In the genomic region with DNA sequence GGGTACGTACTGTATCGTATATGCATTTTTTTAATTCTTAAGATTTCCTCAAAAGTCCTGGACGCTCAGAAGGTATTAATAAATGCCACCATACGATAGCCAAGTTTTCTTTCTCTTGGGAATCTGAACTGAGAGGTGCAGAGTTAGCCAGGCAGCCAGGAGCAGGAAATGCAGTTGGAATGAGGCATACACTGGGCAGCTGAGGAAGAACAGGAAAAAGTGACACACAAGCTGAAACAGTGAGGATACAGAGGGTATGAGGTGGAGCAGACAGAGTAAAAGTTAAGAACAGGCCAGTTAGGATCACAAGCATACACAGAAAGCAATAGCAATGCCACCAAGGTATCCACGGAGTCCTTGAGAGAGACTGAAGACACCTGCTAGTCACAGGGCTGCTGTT, we compare ENCODE assay signal across 19 cellular contexts. TPM values are rescaled to one million over a fixed set of nuclear protein-coding genes. Genes with fewer than 3 reads are reported as not detected.
DNase-seq lines count a peak whose midpoint lies in the region; ATAC-seq, FAIRE-seq and TF ChIP-seq lines count a peak whose summit lies in the region.
"Had no signal": no experiment of that assay in that cellular context is flagged by ENCODE, and none has a peak within 500 bp of the region (broad histone marks: within the 10 kb centered on the region; RNA-seq: fewer than 3 reads in every experiment).

No MANE protein-coding gene starts in this region.

- H3K27ac ChIP-seq in right lobe of liver (peak overlapping the region in 1 of 3 donors; percentile 7), HepG2 (ENCODE audit: extremely low read length, insufficient read depth, low read length) (no peak overlapping the region), left lung (no peak overlapping the region), endodermal cell (ENCODE audit: low read depth, low read length) (no peak overlapping the region)
- H3K27ac ChIP-seq: SJSA1 had no signal

- no TSS peak for BruUV-seq in HepG2 (replicated peaks; lab: Mats Ljungman, UMichigan)

- in situ Hi-C loops in HepG2 (cut with HindIII; ENCODE audit: extremely low pct_ligation_motif_present, low pct_unique_long_range_greater_than_20kb): no loop called here

- 66% methylated on average over 5 of the region's 5 CpGs for WGBS in right lobe of liver (ENCODE audit: insufficient coverage, low coverage, low lambda C conversion rate, missing lambda C conversion rate)
- 94% methylated on average over 5 of the region's 5 CpGs for whole genome bisulfite sequencing in HepG2 (ENCODE audit: low lambda C conversion rate)
- WGBS in endodermal cell (ENCODE audit: insufficient coverage in 1 of 2, insufficient read length in 1 of 2), 2 experiments: 92 to 100% methylated on average over 5 of the region's 5 CpGs

- no peak for TF ChIP-seq POLR2A in right lobe of liver (IDR thresholded peaks at IDR 0.05)
- no peak for TF ChIP-seq POLR2A in HepG2 (IDR thresholded peaks at IDR 0.05; ENCODE audit: insufficient read depth in 1 of 2, low read depth in 2 of 2, low read length in 2 of 2)

- no peak for TF ChIP-seq RAD21 in HepG2 (CRISPR knock-in tag; IDR thresholded peaks at IDR 0.05)

- no peak overlapping the region for H3K27ac Mint-ChIP-seq in endodermal cell

- peak; percentile 21 to 53 (median 40) for ATAC-seq in right lobe of liver
- no peak for ATAC-seq in HepG2
- peak; percentile 47 for ATAC-seq in left lung
- ATAC-seq in GM18907 (IDR thresholded peaks at IDR 0.05; ENCODE audit: unreplicated experiment): no peak

- H3K27me3 ChIP-seq in right lobe of liver (no peaks in the 10 kb centered on the region), HepG2 (ENCODE audit: control insufficient read depth in 1 of 2, insufficient read depth in 2 of 2, low read length in 2 of 2) (no peaks in the 10 kb centered on the region), left lung (no peaks in the 10 kb centered on the region), endodermal cell (ENCODE audit: control insufficient read depth, insufficient read depth, low read length, poor library complexity, severe bottlenecking) (no peaks in the 10 kb centered on the region)
- H3K27me3 ChIP-seq: SJSA1 had no signal

- peaks cover 44% of the 10 kb centered on the region for H3K36me3 Mint-ChIP-seq in endodermal cell (ENCODE audit: low read depth)

- intact Hi-C loops in right lobe of liver (cut with DNase I): no loop called here
- intact Hi-C loops in HepG2 (cut with micrococcal nuclease; ENCODE audit: unreplicated experiment): no loop called here
- intact Hi-C loops in left lung (cut with DNase I): no loop called here

- no peak overlapping the region for H3K9ac ChIP-seq in HepG2 (ENCODE audit: insufficient read depth, low read depth, low read length)
- H3K9ac ChIP-seq in endodermal cell (ENCODE audit: extremely low read depth, low read length, poor library complexity, severe bottlenecking): no peak overlapping the region

- no peak overlapping the region for H2AFZ ChIP-seq in HepG2 (ENCODE audit: low read length)

- POLR2A ChIA-PET in HepG2 (lab: Yijun Ruan, JAX): no interaction called here

- CTCF ChIA-PET in HepG2 (lab: Yijun Ruan, JAX; ENCODE audit: low intra/inter-chr PET ratio, low total read pairs): no interaction called here

- H3K4me3 ChIP-seq in right lobe of liver: no peak overlapping the region
- no peak overlapping the region for H3K4me3 ChIP-seq in HepG2 (replicated peaks in 1 of 3; ENCODE audit: insufficient read depth in 1 of 3, low read depth in 2 of 3, low read length in 3 of 3)
- H3K4me3 ChIP-seq in left lung: no peak overlapping the region
- no peak overlapping the region for H3K4me3 ChIP-seq in endodermal cell (ENCODE audit: low read length)
- H3K4me3 ChIP-seq: SJSA1 had no signal

- H3K4me2 ChIP-seq in HepG2 (ENCODE audit: low read depth, low read length): no peak overlapping the region

- DNase-seq in right lobe of liver (no peak), HepG2 (ENCODE audit: low spot score) (no peak), dermis blood vessel endothelial cell (peak; percentile 89), left lung (no peak), SK-N-DZ (ENCODE audit: low spot score) (no peak), islet precursor cell (no peak), endodermal cell (no peak)
- DNase-seq: C1 segment of cervical spinal cord, GF-D8, NCI-H1105, NCI-H1694, NCI-H2227 treated with DMSO at 0.1 percent for 48 hours, NCI-H526 treated with DMSO at 0.1 percent for 48 hours, OCI-M1 had no signal

- H3K9me3 ChIP-seq in right lobe of liver (no peaks in the 10 kb centered on the region), HepG2 (ENCODE audit: low read length) (no peaks in the 10 kb centered on the region), left lung (no peaks in the 10 kb centered on the region), endodermal cell (ENCODE audit: control insufficient read depth, low read length) (peaks cover 7% of the 10 kb centered on the region)
- H3K9me3 ChIP-seq: SJSA1 had no signal

- no peaks in the 10 kb centered on the region for H3K4me1 ChIP-seq in right lobe of liver
- no peaks in the 10 kb centered on the region for H3K4me1 ChIP-seq in HepG2 (ENCODE audit: insufficient read depth, low read length)
- peaks cover 0 to 4% of the 10 kb centered on the region in 2 donors for H3K4me1 ChIP-seq in left lung
- no peaks in the 10 kb centered on the region for H3K4me1 ChIP-seq in endodermal cell (ENCODE audit: control insufficient read depth, insufficient read depth, low read length)
- H3K4me1 ChIP-seq: SJSA1 had no signal

- no peaks in the 10 kb centered on the region for H3K27me3 Mint-ChIP-seq in endodermal cell (ENCODE audit: insufficient read depth)

- no peak overlapping the region for H3K4me3 Mint-ChIP-seq in endodermal cell

- H3K36me3 ChIP-seq in right lobe of liver (peaks cover 0 to 46% (median 4%) of the 10 kb centered on the region in 4 donors), HepG2 (replicated peaks in 1 of 2; ENCODE audit: control insufficient read depth in 1 of 2, insufficient read depth in 2 of 2, low read length in 2 of 2) (peaks cover 4 to 31% of the 10 kb centered on the region in 2 experiments), left lung (peaks cover 0 to 50% of the 10 kb centered on the region in 2 donors), endodermal cell (ENCODE audit: control insufficient read depth, insufficient read depth, low read length) (peaks cover 70% of the 10 kb centered on the region)

- no peaks in the 10 kb centered on the region for H3K4me1 Mint-ChIP-seq in endodermal cell

- peaks cover 5% of the 10 kb centered on the region for H3K9me3 Mint-ChIP-seq in endodermal cell

- no peaks in the 10 kb centered on the region for H4K20me1 ChIP-seq in HepG2 (ENCODE audit: insufficient read depth, low read length)

- TF ChIP-seq EP300 in HepG2 (IDR thresholded peaks at IDR 0.05; ENCODE audit: low read depth in 2 of 2, low read length in 2 of 2): no peak
- TF ChIP-seq EP300 in HepG2 (CRISPR knock-in tag; IDR thresholded peaks at IDR 0.05; ENCODE audit: borderline replicate concordance): no peak

- no peak for FAIRE-seq in HepG2 (lab: Jason Lieb, UNC)
- FAIRE-seq: GM12891 had no signal

- no peaks in the 10 kb centered on the region for H3K79me2 ChIP-seq in HepG2 (ENCODE audit: insufficient read depth, low read length)

- no peak for TF ChIP-seq CTCF in right lobe of liver (IDR thresholded peaks at IDR 0.05)
- TF ChIP-seq CTCF in HepG2 (CRISPR knock-in tag; IDR thresholded peaks at IDR 0.05): no peak
- no peak for TF ChIP-seq CTCF in left lung (IDR thresholded peaks at IDR 0.05)
- TF ChIP-seq CTCF in endodermal cell (conservative IDR thresholded peaks at IDR 0.05): no peak

RNA-seq across cellular contexts. Expression of a gene that starts 13.4 kb away (rescaled TPM):
- total RNA-seq in right lobe of liver (10 to 100 TPM; 12.8 to 17.6 (median 14.0) TPM), HepG2 (2016; rRNA removed; fragmentation: Illumina TruSeq; extraction: Trizol) (32.3 and 44.8 TPM in 2 replicates), dermis blood vessel endothelial cell (40.0 and 51.7 TPM in 2 replicates), left lung (10 to 100 TPM; 20.1 to 28.4 TPM), endodermal cell (10 to 100 TPM; 23.3 to 24.7 TPM)
- 27.5 and 31.7 TPM in 2 replicates for total RNA-seq in HepG2 (2016; cell fraction: cytosol; rRNA removed; fragmentation: Illumina TruSeq; extraction: Trizol; ENCODE audit: low read depth)
- 30.0 and 43.9 TPM in 2 replicates for total RNA-seq in HepG2 (2016; cell fraction: insoluble cytoplasmic fraction; rRNA removed; fragmentation: Illumina TruSeq; extraction: Trizol)
- total RNA-seq in HepG2 (2016; cell fraction: membrane; rRNA removed; fragmentation: Illumina TruSeq; extraction: Trizol): 30.6 and 35.7 TPM in 2 replicates
- total RNA-seq in HepG2 (2016; cell fraction: nucleus; rRNA removed; fragmentation: Illumina TruSeq; extraction: Trizol): 14.9 and 25.5 TPM in 2 replicates
- 17.1 and 24.1 TPM in 2 replicates for polyA plus RNA-seq in HepG2 (2011; rRNA removed)
- 15.3 and 19.2 TPM in 2 replicates for polyA plus RNA-seq in HepG2 (2011; cell fraction: cytosol; rRNA removed)
- polyA plus RNA-seq in HepG2 (2011; cell fraction: nucleus; rRNA removed): 5.7 and 6.9 TPM in 2 replicates
- 18.2 and 23.6 TPM in 2 replicates for polyA plus RNA-seq in HepG2 (2012)
- 20.6 and 23.2 TPM in 2 replicates for polyA plus RNA-seq in HepG2 (2016; cell fraction: cytosol; fragmentation: Illumina TruSeq; extraction: Trizol; ENCODE audit: low read depth)
- polyA plus RNA-seq in HepG2 (2016; cell fraction: insoluble cytoplasmic fraction; fragmentation: Illumina TruSeq; extraction: Trizol; ENCODE audit: low read depth): 35.4 and 37.7 TPM in 2 replicates
- 20.5 and 25.1 TPM in 2 replicates for polyA plus RNA-seq in HepG2 (2016; cell fraction: membrane; fragmentation: Illumina TruSeq; extraction: Trizol; ENCODE audit: low read depth)
- 13.0 and 15.3 TPM in 2 replicates for polyA plus RNA-seq in HepG2 (2016; cell fraction: nucleus; fragmentation: Illumina TruSeq; extraction: Trizol; ENCODE audit: insufficient read depth, low read depth)
- 21.8 and 22.1 TPM in 2 replicates for polyA minus RNA-seq in HepG2 (2011; rRNA and poly(A)+ RNA removed; ENCODE audit: low replicate concordance)
- 16.2 and 26.8 TPM in 2 replicates for polyA minus RNA-seq in HepG2 (2011; cell fraction: cytosol; rRNA and poly(A)+ RNA removed)
- polyA minus RNA-seq in HepG2 (2011; cell fraction: nucleus; rRNA and poly(A)+ RNA removed): 19.4 and 35.4 TPM in 2 replicates
- polyA plus RNA-seq in SK-N-DZ (2014; cell fraction: cytosol; rRNA removed): 32.3 and 35.8 TPM in 2 replicates
- polyA plus RNA-seq in SK-N-DZ (2014; cell fraction: nucleus; rRNA removed): 16.7 and 23.4 TPM in 2 replicates
- 41.7 TPM for polyA plus RNA-seq in endodermal cell (2013, experiment 1 of 2)
- polyA plus RNA-seq in endodermal cell (2013, experiment 2 of 2): 35.4 TPM

RNA-seq across cellular contexts. Expression of a gene that starts 15.8 kb away (rescaled TPM):
- total RNA-seq in right lobe of liver (10 to 100 TPM in 2 of 6 experiments, 1 to 10 TPM in 4; 3.9 to 19.0 (median 6.0) TPM), HepG2 (2016; rRNA removed; fragmentation: Illumina TruSeq; extraction: Trizol) (1.9 and 2.2 TPM in 2 replicates), dermis blood vessel endothelial cell (7.1 and 9.4 TPM in 2 replicates), left lung (1 to 10 TPM; 5.2 to 8.2 TPM), endodermal cell (1 to 10 TPM in 1 of 2 donors, under 1 TPM in 1; 0.95 to 1.3 TPM)
- 1.9 and 2.6 TPM in 2 replicates for total RNA-seq in HepG2 (2016; cell fraction: cytosol; rRNA removed; fragmentation: Illumina TruSeq; extraction: Trizol; ENCODE audit: low read depth)
- total RNA-seq in HepG2 (2016; cell fraction: insoluble cytoplasmic fraction; rRNA removed; fragmentation: Illumina TruSeq; extraction: Trizol): 1.4 and 2.1 TPM in 2 replicates
- total RNA-seq in HepG2 (2016; cell fraction: membrane; rRNA removed; fragmentation: Illumina TruSeq; extraction: Trizol): 1.8 and 2.2 TPM in 2 replicates
- total RNA-seq in HepG2 (2016; cell fraction: nucleus; rRNA removed; fragmentation: Illumina TruSeq; extraction: Trizol): 3.5 and 4.6 TPM in 2 replicates
- polyA plus RNA-seq in HepG2 (2011; rRNA removed): 46.2 and 51.4 TPM in 2 replicates
- 24.7 and 29.5 TPM in 2 replicates for polyA plus RNA-seq in HepG2 (2011; cell fraction: cytosol; rRNA removed)
- polyA plus RNA-seq in HepG2 (2011; cell fraction: nucleus; rRNA removed): 13.1 and 13.3 TPM in 2 replicates
- polyA plus RNA-seq in HepG2 (2012): 23.4 and 38.1 TPM in 2 replicates
- polyA plus RNA-seq in HepG2 (2016; cell fraction: cytosol; fragmentation: Illumina TruSeq; extraction: Trizol; ENCODE audit: low read depth): 2.3 and 2.7 TPM in 2 replicates
- polyA plus RNA-seq in HepG2 (2016; cell fraction: insoluble cytoplasmic fraction; fragmentation: Illumina TruSeq; extraction: Trizol; ENCODE audit: low read depth): 1.5 and 1.8 TPM in 2 replicates
- 2.1 and 2.2 TPM in 2 replicates for polyA plus RNA-seq in HepG2 (2016; cell fraction: membrane; fragmentation: Illumina TruSeq; extraction: Trizol; ENCODE audit: low read depth)
- 3.0 TPM in 2 replicates for polyA plus RNA-seq in HepG2 (2016; cell fraction: nucleus; fragmentation: Illumina TruSeq; extraction: Trizol; ENCODE audit: insufficient read depth, low read depth)
- polyA minus RNA-seq in HepG2 (2011; rRNA and poly(A)+ RNA removed; ENCODE audit: low replicate concordance): 11.9 and 47.4 TPM in 2 replicates
- 12.2 and 18.2 TPM in 2 replicates for polyA minus RNA-seq in HepG2 (2011; cell fraction: cytosol; rRNA and poly(A)+ RNA removed)
- polyA minus RNA-seq in HepG2 (2011; cell fraction: nucleus; rRNA and poly(A)+ RNA removed): 15.5 and 18.2 TPM in 2 replicates
- polyA plus RNA-seq in SK-N-DZ (2014; cell fraction: cytosol; rRNA removed): 1.8 and 11.5 TPM in 2 replicates
- polyA plus RNA-seq in SK-N-DZ (2014; cell fraction: nucleus; rRNA removed): 7.9 and 8.3 TPM in 2 replicates
- 5.7 TPM for polyA plus RNA-seq in endodermal cell (2013, experiment 1 of 2)
- polyA plus RNA-seq in endodermal cell (2013, experiment 2 of 2): 5.3 TPM
- total RNA-seq: A673 had no signal

RNA-seq across cellular contexts. Expression of a gene that starts 16.7 kb away (rescaled TPM):
- total RNA-seq in right lobe of liver (under 1 TPM; 0.19 to 0.37 (median 0.27) TPM), HepG2 (2016; rRNA removed; fragmentation: Illumina TruSeq; extraction: Trizol) (0.17 and 0.29 TPM in 2 replicates), dermis blood vessel endothelial cell (0.34 and 0.93 TPM in 2 replicates), left lung (under 1 TPM; 0.47 to 0.79 TPM), endodermal cell (under 1 TPM in 1 of 2 donors, not detected in 1; 0.15 TPM)
- 0.20 and 0.26 TPM in 2 replicates for total RNA-seq in HepG2 (2016; cell fraction: cytosol; rRNA removed; fragmentation: Illumina TruSeq; extraction: Trizol; ENCODE audit: low read depth)
- 0.16 and 0.35 TPM in 2 replicates for total RNA-seq in HepG2 (2016; cell fraction: insoluble cytoplasmic fraction; rRNA removed; fragmentation: Illumina TruSeq; extraction: Trizol)
- total RNA-seq in HepG2 (2016; cell fraction: membrane; rRNA removed; fragmentation: Illumina TruSeq; extraction: Trizol): 0.37 and 0.48 TPM in 2 replicates
- 0.53 and 0.91 TPM in 2 replicates for total RNA-seq in HepG2 (2016; cell fraction: nucleus; rRNA removed; fragmentation: Illumina TruSeq; extraction: Trizol)
- polyA plus RNA-seq in HepG2 (2011; rRNA removed): 0.22 and 0.29 TPM in 2 replicates
- polyA plus RNA-seq in HepG2 (2011; cell fraction: cytosol; rRNA removed): 0.05 and 0.21 TPM in 2 replicates
- 0.42 and 0.59 TPM in 2 replicates for polyA plus RNA-seq in HepG2 (2011; cell fraction: nucleus; rRNA removed)
- polyA plus RNA-seq in HepG2 (2012): 1.0 and 1.8 TPM in 2 replicates
- polyA plus RNA-seq in HepG2 (2016; cell fraction: cytosol; fragmentation: Illumina TruSeq; extraction: Trizol; ENCODE audit: low read depth): 0.03 and 0.08 TPM in 2 replicates
- 0.05 and 0.16 TPM in 2 replicates for polyA plus RNA-seq in HepG2 (2016; cell fraction: insoluble cytoplasmic fraction; fragmentation: Illumina TruSeq; extraction: Trizol; ENCODE audit: low read depth)
- 0.11 and 0.20 TPM in 2 replicates for polyA plus RNA-seq in HepG2 (2016; cell fraction: membrane; fragmentation: Illumina TruSeq; extraction: Trizol; ENCODE audit: low read depth)
- polyA plus RNA-seq in HepG2 (2016; cell fraction: nucleus; fragmentation: Illumina TruSeq; extraction: Trizol; ENCODE audit: insufficient read depth, low read depth): 0.14 and 0.37 TPM in 2 replicates
- 0.04 and 0.68 TPM in 2 replicates for polyA minus RNA-seq in HepG2 (2011; rRNA and poly(A)+ RNA removed; ENCODE audit: low replicate concordance)
- 0.20 and 0.35 TPM in 2 replicates for polyA minus RNA-seq in HepG2 (2011; cell fraction: cytosol; rRNA and poly(A)+ RNA removed)
- polyA minus RNA-seq in HepG2 (2011; cell fraction: nucleus; rRNA and poly(A)+ RNA removed): 2.1 and 2.6 TPM in 2 replicates
- 0.07 and 0.33 TPM in 2 replicates for polyA plus RNA-seq in SK-N-DZ (2014; cell fraction: cytosol; rRNA removed)
- 0.69 and 1.5 TPM in 2 replicates for polyA plus RNA-seq in SK-N-DZ (2014; cell fraction: nucleus; rRNA removed)
- 0.36 TPM for polyA plus RNA-seq in endodermal cell (2013, experiment 1 of 2)
- 0.41 TPM for polyA plus RNA-seq in endodermal cell (2013, experiment 2 of 2)

RNA-seq across cellular contexts. Expression of a gene that starts 59.1 kb away (rescaled TPM):
- total RNA-seq in right lobe of liver (1 to 10 TPM in 1 of 6 experiments, under 1 TPM in 5; 0.39 to 1.4 (median 0.46) TPM), HepG2 (2016; rRNA removed; fragmentation: Illumina TruSeq; extraction: Trizol) (not detected in 2 replicates), dermis blood vessel endothelial cell (0.42 and 0.68 TPM in 2 replicates), left lung (1 to 10 TPM; 1.3 to 2.1 TPM), endodermal cell (under 1 TPM; 0.26 to 0.80 TPM)
- not detected in 2 replicates for total RNA-seq in HepG2 (2016; cell fraction: cytosol; rRNA removed; fragmentation: Illumina TruSeq; extraction: Trizol; ENCODE audit: low read depth)
- not detected in 2 replicates for total RNA-seq in HepG2 (2016; cell fraction: insoluble cytoplasmic fraction; rRNA removed; fragmentation: Illumina TruSeq; extraction: Trizol)
- total RNA-seq in HepG2 (2016; cell fraction: membrane; rRNA removed; fragmentation: Illumina TruSeq; extraction: Trizol): not detected in 2 replicates
- not detected in 2 replicates for total RNA-seq in HepG2 (2016; cell fraction: nucleus; rRNA removed; fragmentation: Illumina TruSeq; extraction: Trizol)
- not detected in 2 replicates for polyA plus RNA-seq in HepG2 (2011; rRNA removed)
- polyA plus RNA-seq in HepG2 (2011; cell fraction: cytosol; rRNA removed): 0.06 TPM in 1 of 2 replicates, not detected in the other
- not detected in 2 replicates for polyA plus RNA-seq in HepG2 (2011; cell fraction: nucleus; rRNA removed)
- 0.16 and 0.35 TPM in 2 replicates for polyA plus RNA-seq in HepG2 (2012)
- not detected in 2 replicates for polyA plus RNA-seq in HepG2 (2016; cell fraction: cytosol; fragmentation: Illumina TruSeq; extraction: Trizol; ENCODE audit: low read depth)
- polyA plus RNA-seq in HepG2 (2016; cell fraction: insoluble cytoplasmic fraction; fragmentation: Illumina TruSeq; extraction: Trizol; ENCODE audit: low read depth): not detected in 2 replicates
- not detected in 2 replicates for polyA plus RNA-seq in HepG2 (2016; cell fraction: membrane; fragmentation: Illumina TruSeq; extraction: Trizol; ENCODE audit: low read depth)
- not detected in 2 replicates for polyA plus RNA-seq in HepG2 (2016; cell fraction: nucleus; fragmentation: Illumina TruSeq; extraction: Trizol; ENCODE audit: insufficient read depth, low read depth)
- polyA minus RNA-seq in HepG2 (2011; rRNA and poly(A)+ RNA removed; ENCODE audit: low replicate concordance): not detected in 2 replicates
- polyA minus RNA-seq in HepG2 (2011; cell fraction: cytosol; rRNA and poly(A)+ RNA removed): not detected in 2 replicates
- polyA minus RNA-seq in HepG2 (2011; cell fraction: nucleus; rRNA and poly(A)+ RNA removed): not detected in 2 replicates
- 0.19 and 0.22 TPM in 2 replicates for polyA plus RNA-seq in SK-N-DZ (2014; cell fraction: cytosol; rRNA removed)
- polyA plus RNA-seq in SK-N-DZ (2014; cell fraction: nucleus; rRNA removed): 0.40 and 0.93 TPM in 2 replicates
- polyA plus RNA-seq in endodermal cell (2013, experiment 1 of 2): 0.82 TPM
- polyA plus RNA-seq in endodermal cell (2013, experiment 2 of 2): 1.3 TPM
- total RNA-seq: A673, MCF 10A had no signal

Comparison
In these comparisons a context has a peak if more than half of its experiments do, and no peak if none do; other contexts are left out.
1. ATAC-seq: peak in right lobe of liver (4 of 4) and left lung (single experiment); none in HepG2 (single experiment) and GM18907 (single experiment).